25 cellular contexts compared by ENCODE assay signal in the genomic region with DNA sequence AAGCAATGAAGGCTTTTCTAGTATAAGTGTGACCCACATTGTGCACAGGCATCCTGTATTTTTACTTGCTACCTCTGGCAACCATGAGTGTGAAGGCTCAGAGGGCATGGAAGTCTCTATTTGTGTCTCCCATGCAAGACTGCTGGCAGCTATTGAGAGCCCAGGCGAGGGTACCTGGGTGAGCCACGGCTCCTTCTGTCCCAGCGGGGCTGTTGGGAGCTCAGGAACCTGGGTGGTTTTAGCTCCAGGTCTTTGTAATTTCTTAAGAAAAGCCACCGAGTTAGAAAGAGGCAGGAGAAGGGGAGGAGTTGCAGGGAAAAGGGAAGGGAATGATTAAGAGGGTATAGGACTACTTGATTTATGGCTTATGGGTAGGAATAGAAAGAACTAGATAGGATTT.
"Had no signal": no experiment of that assay in that cellular context is flagged by ENCODE, and none has a peak within 500 bp of the region (broad histone marks: within the 10 kb centered on the region; RNA-seq: fewer than 3 reads in every experiment).

No MANE protein-coding gene starts in this region.

- H3K4me1 ChIP-seq: SJCRH30 had no signal

- H3K27ac ChIP-seq: brain microvascular endothelial cell, SJCRH30, SK-N-MC had no signal

- H3K4me3 ChIP-seq: SJCRH30, SK-N-MC had no signal

- H3K27me3 ChIP-seq: brain microvascular endothelial cell had no signal

- H3K36me3 ChIP-seq: brain microvascular endothelial cell, SJCRH30 had no signal

- H3K9me3 ChIP-seq: SJCRH30 had no signal

- DNase-seq: activated CD4-positive, alpha-beta T cell treated with anti-CD3 and anti-CD28 coated beads for 36 hours; activated CD4-positive, alpha-beta T cell treated with anti-CD3 and anti-CD28 coated beads, Interleukin-2, amount 10 ng/mL, durations not matched to agents 7 days and 5 days; activated CD4-positive, alpha-beta T cell treated with anti-CD3 and anti-CD28 coated beads, Interleukin-2, amount 50 U/mL, for 48 hours; activated CD8-positive, alpha-beta T cell treated with anti-CD3 and anti-CD28 coated beads, Interleukin-2, amount 10 ng/mL, durations not matched to agents 7 days and 5 days; activated naive CD4-positive, alpha-beta T cell; activated naive CD4-positive, alpha-beta T cell treated with anti-CD3 and anti-CD28 coated beads, Interleukin-2, amount 50 U/mL, for 16 hours; activated naive CD8-positive, alpha-beta T cell treated with anti-CD3 and anti-CD28 coated beads for 36 hours; activated T-cell treated with anti-CD3 and anti-CD28 coated beads, Interleukin-2, amount 50 U/mL, for 24 hours; amniotic stem cell; aorta; brain microvascular endothelial cell; central memory CD4-positive, alpha-beta T cell; Karpas-422; KBM-7; NCI-H1105; NCI-H1417 treated with DMSO at 0.1 percent for 48 hours; NCI-H187 treated with DMSO at 0.1 percent for 48 hours; NCI-H2081; NCI-H2171 treated with DMSO at 0.1 percent for 48 hours; NCI-H345; NCI-H524 treated with DMSO at 0.1 percent for 48 hours; SHP77; SJCRH30 had no signal

- FAIRE-seq: TTC549 had no signal
